Comparison of ENCODE assay signal across 22 cellular contexts in the genomic region with DNA sequence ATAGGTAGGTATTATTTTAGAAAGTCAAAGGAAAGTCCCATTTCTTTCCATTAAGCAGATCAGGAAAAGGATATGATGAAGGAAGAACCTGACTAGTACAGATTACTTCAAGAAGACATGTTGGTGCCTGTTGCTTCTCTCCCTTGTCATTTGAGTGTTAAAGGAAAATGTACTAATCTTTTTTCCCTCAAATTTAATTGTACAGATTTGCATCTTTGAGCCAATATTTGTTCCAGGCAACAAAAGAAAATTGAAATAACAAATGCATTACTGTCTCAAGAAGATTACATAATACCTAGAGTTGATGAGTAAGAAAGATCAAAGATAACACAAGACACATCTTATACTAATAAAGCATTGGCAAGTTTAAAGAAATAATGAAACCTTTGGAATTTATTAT.
"Had no signal": no experiment of that assay in that cellular context is flagged by ENCODE, and none has a peak within 500 bp of the region (broad histone marks: within the 10 kb centered on the region; RNA-seq: fewer than 3 reads in every experiment).

No MANE protein-coding gene starts in this region.

- DNase-seq: activated CD4-positive, alpha-beta T cell treated with anti-CD3 and anti-CD28 coated beads for 1 hour; activated CD8-positive, alpha-beta memory T cell treated with anti-CD3 and anti-CD28 coated beads for 24 hours; activated CD8-positive, alpha-beta memory T cell treated with anti-CD3 and anti-CD28 coated beads, Interleukin-2, amount 50 U/mL, for 48 hours; activated effector memory CD4-positive, alpha-beta T cell treated with anti-CD3 and anti-CD28 coated beads, Interleukin-2, amount 50 U/mL, for 16 hours; activated naive CD4-positive, alpha-beta T cell treated with anti-CD3 and anti-CD28 coated beads, Interleukin-2, amount 50 U/mL, for 16 hours; activated T-cell treated with anti-CD3 and anti-CD28 coated beads, Interleukin-2, amount 50 U/mL, for 48 hours; effector memory CD8-positive, alpha-beta T cell; immature natural killer cell; left cardiac atrium; mesendoderm; natural killer cell; occipital lobe; posterior cingulate gyrus; spleen; stimulated activated CD4-positive, alpha-beta T cell treated with anti-CD3 and anti-CD28 coated beads, Interleukin-4, amount 100 ng/mL, for 4 hours; T-helper 17 cell; upper lobe of left lung; WERI-Rb-1 had no signal

- H3K4me1 ChIP-seq: ascending aorta, spleen, upper lobe of left lung had no signal

- H3K27me3 ChIP-seq: ascending aorta, cardiac muscle cell, spleen, upper lobe of left lung had no signal

- H3K27me3 Mint-ChIP-seq: effector memory CD8-positive, alpha-beta T cell; stimulated activated memory B cell treated with anti-CD40 and anti-IgM and Interleukin-4, amounts not matched to agents 10 μg/mL and 1 μg/mL and 100 μg/mL, for 72 hours; T-helper 17 cell had no signal

- H3K27ac Mint-ChIP-seq: effector memory CD8-positive, alpha-beta T cell; immature natural killer cell; natural killer cell; stimulated activated memory B cell treated with anti-CD40 and anti-IgM and Interleukin-4, amounts not matched to agents 10 μg/mL and 1 μg/mL and 100 μg/mL, for 72 hours; T-helper 17 cell had no signal

- H3K4me1 Mint-ChIP-seq: immature natural killer cell; natural killer cell; stimulated activated memory B cell treated with anti-CD40 and anti-IgM and Interleukin-4, amounts not matched to agents 10 μg/mL and 1 μg/mL and 100 μg/mL, for 72 hours; T-helper 17 cell had no signal

- ATAC-seq: effector memory CD8-positive, alpha-beta T cell; left cardiac atrium; natural killer cell; stimulated activated memory B cell treated with anti-CD40 and anti-IgM and Interleukin-4, amounts not matched to agents 10 μg/mL and 1 μg/mL and 100 μg/mL, for 72 hours; T-helper 17 cell had no signal

- H3K27ac ChIP-seq: ascending aorta, cardiac muscle cell, spleen, thoracic aorta, upper lobe of left lung, WERI-Rb-1 had no signal

- H3K4me3 Mint-ChIP-seq: effector memory CD8-positive, alpha-beta T cell; immature natural killer cell; natural killer cell; stimulated activated memory B cell treated with anti-CD40 and anti-IgM and Interleukin-4, amounts not matched to agents 10 μg/mL and 1 μg/mL and 100 μg/mL, for 72 hours; T-helper 17 cell had no signal

- H3K36me3 Mint-ChIP-seq: natural killer cell; stimulated activated memory B cell treated with anti-CD40 and anti-IgM and Interleukin-4, amounts not matched to agents 10 μg/mL and 1 μg/mL and 100 μg/mL, for 72 hours had no signal

- H3K9me3 Mint-ChIP-seq: effector memory CD8-positive, alpha-beta T cell had no signal

- H3K4me3 ChIP-seq: ascending aorta, cardiac muscle cell, spleen, thoracic aorta, upper lobe of left lung had no signal

- H3K36me3 ChIP-seq: ascending aorta, cardiac muscle cell, spleen, thoracic aorta, upper lobe of left lung, WERI-Rb-1 had no signal

- H3K9me3 ChIP-seq: ascending aorta, thoracic aorta, upper lobe of left lung had no signal
